3 cellular contexts compared by ENCODE assay signal in the genomic region with DNA sequence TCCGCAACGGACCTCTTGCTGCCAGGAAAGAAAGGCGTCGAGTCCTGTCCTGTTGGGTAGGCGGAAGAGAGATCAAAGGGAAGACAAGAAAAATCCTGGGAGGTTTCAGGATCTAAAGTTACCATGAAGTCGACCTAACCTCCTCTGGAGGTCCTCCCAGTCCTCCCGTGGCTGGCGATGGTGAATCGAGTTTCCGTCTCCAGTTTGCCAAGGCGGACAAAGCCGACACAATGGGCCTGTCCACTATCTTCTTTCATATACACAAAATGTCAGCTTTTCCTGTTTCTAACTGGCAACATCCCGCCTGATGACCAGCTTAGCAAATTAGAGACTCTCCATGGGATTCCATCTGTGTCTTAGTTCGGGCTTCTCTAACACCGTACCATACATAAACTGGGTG. TPM values are rescaled to one million over a fixed set of nuclear protein-coding genes. Genes with fewer than 3 reads are reported as not detected.
"Had no signal": no experiment of that assay in that cellular context is flagged by ENCODE, and none has a peak within 500 bp of the region (broad histone marks: within the 10 kb centered on the region; RNA-seq: fewer than 3 reads in every experiment).

No MANE protein-coding gene starts in this region.

RNA-seq across cellular contexts. Expression of gene RNU1-1, which starts 22.7 kb away (rescaled TPM):
- total RNA-seq: myocyte had no signal
- polyA plus RNA-seq: heart left ventricle, hepatocyte had no signal
